ENCODE assay signal across 16 cellular contexts in the genomic region with DNA sequence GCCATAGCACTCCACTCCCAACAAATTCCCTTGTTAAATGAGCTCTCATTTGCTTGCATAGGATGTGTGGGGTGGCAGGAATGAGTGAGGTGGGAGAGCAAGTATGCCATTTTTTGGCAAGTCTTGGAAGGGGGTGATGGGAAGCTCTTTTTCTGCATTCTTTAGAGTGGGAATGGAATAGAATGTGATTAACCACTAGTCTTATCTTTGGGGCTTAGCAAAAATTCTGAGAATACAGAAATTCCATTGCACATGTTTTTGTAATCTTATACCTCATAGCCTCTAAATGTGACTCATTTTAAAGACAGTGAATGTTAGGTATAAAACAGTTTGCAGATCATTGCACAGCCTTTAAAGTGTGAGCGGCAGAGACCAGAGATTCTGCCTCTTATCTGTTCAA. TPM values are rescaled to one million over a fixed set of nuclear protein-coding genes. Genes with fewer than 3 reads are reported as not detected.
A peak's percentile ranks its signal among the peaks of the same experiment; 100 is the strongest.
DNase-seq lines count a peak whose midpoint lies in the region; ATAC-seq lines count a peak whose summit lies in the region.
"Had no signal": no experiment of that assay in that cellular context is flagged by ENCODE, and none has a peak within 500 bp of the region (broad histone marks: within the 10 kb centered on the region; RNA-seq: fewer than 3 reads in every experiment).

No MANE protein-coding gene starts in this region.

- H3K27me3 ChIP-seq in SJSA1 (replicated peaks) = no peaks in the 10 kb centered on the region
- H3K27me3 ChIP-seq: BLaER1 treated with 17β-estradiol and CSF1 and Interleukin-3, amounts not matched to agents 10 nM and 100 nM; cardiac muscle cell had no signal

- H3K4me1 ChIP-seq in SJSA1 (replicated peaks) = peaks cover 58% of the 10 kb centered on the region
- H3K4me1 ChIP-seq: BLaER1 treated with 17β-estradiol and CSF1 and Interleukin-3, amounts not matched to agents 10 nM and 100 nM had no signal

- no peak for ATAC-seq in GM18520 (IDR thresholded peaks at IDR 0.05; ENCODE audit: unreplicated experiment)
- ATAC-seq: activated CD8-positive, alpha-beta T cell treated with anti-CD3 and anti-CD28 coated beads for 36 hours; HCT116 had no signal

- no peaks in the 10 kb centered on the region for H3K9me3 ChIP-seq in SJSA1 (replicated peaks)
- H3K9me3 ChIP-seq: BLaER1 treated with 17β-estradiol and CSF1 and Interleukin-3, amounts not matched to agents 10 nM and 100 nM; thoracic aorta had no signal

- no peak overlapping the region for H3K4me3 ChIP-seq in SJSA1
- H3K4me3 ChIP-seq: BLaER1 treated with 17β-estradiol and CSF1 and Interleukin-3, amounts not matched to agents 10 nM and 100 nM; cardiac muscle cell; thoracic aorta had no signal

- no peaks in the 10 kb centered on the region for H3K36me3 ChIP-seq in SJSA1
- H3K36me3 ChIP-seq: BLaER1 treated with 17β-estradiol and CSF1 and Interleukin-3, amounts not matched to agents 10 nM and 100 nM; cardiac muscle cell; thoracic aorta had no signal

- peak; percentile 51 for DNase-seq in GM04503 (ENCODE audit: low read depth)
- DNase-seq in SJSA1 (ENCODE audit: low read depth in 1 of 2, low spot score in 2 of 2) = peak; percentile 59 to 77
- peak; percentile 15 for DNase-seq in fibroblast of peridontal ligament (ENCODE audit: extremely low read depth)
- no peak for DNase-seq in stimulated activated CD4-positive, alpha-beta T cell treated with anti-CD3 and anti-CD28 coated beads, Interleukin-12 subunit alpha, Interleukin-12 subunit beta, amount 100 ng/mL, for 4 hours
- DNase-seq in dermis blood vessel endothelial cell = no peak
- no peak for DNase-seq in SHP77 (lab: John Stamatoyannopoulos, UW)
- DNase-seq: activated CD8-positive, alpha-beta T cell treated with anti-CD3 and anti-CD28 coated beads for 36 hours; erythroblast; GF-D8; MM.1S; T1000 had no signal

- peak overlapping the region; percentile 91 for H3K27ac ChIP-seq in SJSA1
- H3K27ac ChIP-seq: BLaER1 treated with 17β-estradiol and CSF1 and Interleukin-3, amounts not matched to agents 10 nM and 100 nM; cardiac muscle cell; thoracic aorta had no signal

RNA-seq across cellular contexts. Expression of a gene that starts 28.4 kb away (rescaled TPM):
- total RNA-seq in SJSA1 (2014; rRNA removed; shearing (Covaris generic)) = 117 and 143 TPM in 2 replicates
- total RNA-seq in dermis blood vessel endothelial cell = 34.7 and 51.2 TPM in 2 replicates

Comparison
In these comparisons a context has a peak if more than half of its experiments do, and no peak if none do; other contexts are left out.
1. DNase-seq: peak in GM04503 (single experiment), SJSA1 (2 of 2) and fibroblast of peridontal ligament (single experiment); none in stimulated activated CD4-positive, alpha-beta T cell treated with anti-CD3 and anti-CD28 coated beads, Interleukin-12 subunit alpha, Interleukin-12 subunit beta, amount 100 ng/mL, for 4 hours (single experiment), dermis blood vessel endothelial cell (single experiment) and SHP77 (0 of 2).